ENCODE assay signal across 3 cellular contexts in genomic region chr3:12556243-12556722, GRCh38.
TF ChIP-seq lines count a peak whose summit lies in the region.

No MANE protein-coding gene starts in this region.

TF ChIP-seq in A549, 52 proteins besides CTCF, POLR2A, EP300 and RAD21:
- TF ChIP-seq REST (IDR thresholded peaks at IDR 0.05) (no peak), ZFP36 (IDR thresholded peaks at IDR 0.05; ENCODE audit: borderline replicate concordance, partially characterized antibody) (no peak), HOXA7 (CRISPR knock-in tag; IDR thresholded peaks at IDR 0.05) (no peak), BHLHE40 (IDR thresholded peaks at IDR 0.05; ENCODE audit: low read depth, low read length) (no peak), RNF2 (IDR thresholded peaks at IDR 0.05; ENCODE audit: borderline replicate concordance, low read depth) (no peak), CHD2 (IDR thresholded peaks at IDR 0.05; ENCODE audit: low read length, partially characterized antibody) (no peak), EHMT2 (IDR thresholded peaks at IDR 0.05; ENCODE audit: low read depth) (no peak), ELK1 (IDR thresholded peaks at IDR 0.05; ENCODE audit: low read depth, low read length) (no peak), PHF8 (IDR thresholded peaks at IDR 0.05; ENCODE audit: borderline replicate concordance, low read depth) (no peak), NPAS2 (CRISPR knock-in tag; IDR thresholded peaks at IDR 0.05; ENCODE audit: borderline replicate concordance) (no peak), CBX8 (IDR thresholded peaks at IDR 0.05) (no peak), MAX (IDR thresholded peaks at IDR 0.05) (no peak)

TF ChIP-seq in GM12878, 131 proteins besides CTCF, POLR2A, EP300 and RAD21:
- TF ChIP-seq TARDBP (IDR thresholded peaks at IDR 0.05; ENCODE audit: borderline replicate concordance) (no peak), MLLT1 (IDR thresholded peaks at IDR 0.05) (0 out of 2 replicates have a peak, but pooled peaks have one; percentile 7), NBN (IDR thresholded peaks at IDR 0.05) (0 out of 2 replicates have a peak, but pooled peaks have one; percentile 9)

TF ChIP-seq in liver, 16 proteins besides CTCF, POLR2A, EP300 and RAD21:
- no peak for TF ChIP-seq NR2F2 (IDR thresholded peaks at IDR 0.05)
- no peak for TF ChIP-seq MAX (IDR thresholded peaks at IDR 0.05)
- no peak for TF ChIP-seq ZBTB33 (IDR thresholded peaks at IDR 0.05)
- no peak for TF ChIP-seq RXRA (IDR thresholded peaks at IDR 0.05)
- TF ChIP-seq HNF4G (IDR thresholded peaks at IDR 0.05), result no peak
- TF ChIP-seq FOXA1 (IDR thresholded peaks at IDR 0.05), result no peak
- no peak for TF ChIP-seq YY1 (IDR thresholded peaks at IDR 0.05)
- TF ChIP-seq HNF4A (conservative IDR thresholded peaks at IDR 0.05), result no peak
- no peak for TF ChIP-seq FOXA2 (IDR thresholded peaks at IDR 0.05)
- TF ChIP-seq GABPA (IDR thresholded peaks at IDR 0.05 in 1 of 2, conservative IDR thresholded peaks at IDR 0.05 in 1 of 2), result no peak
- no peak for TF ChIP-seq REST (IDR thresholded peaks at IDR 0.05)
- no peak for TF ChIP-seq JUND (IDR thresholded peaks at IDR 0.05)
- no peak for TF ChIP-seq ATF3 (IDR thresholded peaks at IDR 0.05)
- TF ChIP-seq TAF1 (conservative IDR thresholded peaks at IDR 0.05), result no peak
- no peak for TF ChIP-seq EGR1 (IDR thresholded peaks at IDR 0.05; ENCODE audit: low read depth in 2 of 2)
- TF ChIP-seq SP1 (IDR thresholded peaks at IDR 0.05), result no peak
